Comparison of ENCODE assay signal across 9 cellular contexts in genomic region chr1:234988160-234988528, GRCh38.
A peak's percentile ranks its signal among the peaks of the same experiment; 100 is the strongest.
DNase-seq lines count a peak whose midpoint lies in the region; ATAC-seq and TF ChIP-seq lines count a peak whose summit lies in the region.
"Had no signal": no experiment of that assay in that cellular context is flagged by ENCODE, and none has a peak within 500 bp of the region (broad histone marks: within the 10 kb centered on the region; RNA-seq: fewer than 3 reads in every experiment).

No MANE protein-coding gene starts in this region.

- no peaks in the 10 kb centered on the region for H3K9me2 ChIP-seq in GM23248 (ENCODE audit: insufficient read depth)

- H3K4me1 ChIP-seq in GM23248 (ENCODE audit: insufficient read depth) = peaks cover 48% of the 10 kb centered on the region
- H3K4me1 ChIP-seq in fibroblast of lung (ENCODE audit: control insufficient read depth, extremely low read depth, insufficient read depth, low read length) = peaks cover 30% of the 10 kb centered on the region
- H3K4me1 ChIP-seq in gastrocnemius medialis = peaks cover 21 to 39% of the 10 kb centered on the region in 2 donors

- ATAC-seq in WTC11 (no peak), gastrocnemius medialis (no peak), esophagus mucosa (no peak), HG02840 (IDR thresholded peaks at IDR 0.05; ENCODE audit: low FRiP score, unreplicated experiment) (no peak)

- H3K9me3 Mint-ChIP-seq in WTC11 = peaks cover 4% of the 10 kb centered on the region; the same call in 1 of the 2 replicates

- H2AFZ ChIP-seq in GM23248 (0 out of 2 replicates have a peak overlapping the region, but pooled peaks have one; percentile 67), fibroblast of lung (ENCODE audit: low read length) (no peak overlapping the region)

- H3K4me1 Mint-ChIP-seq in WTC11 = peaks cover 33% of the 10 kb centered on the region

- H4K20me1 ChIP-seq in GM23248 (ENCODE audit: insufficient read depth) = no peaks in the 10 kb centered on the region
- no peaks in the 10 kb centered on the region for H4K20me1 ChIP-seq in fibroblast of lung (ENCODE audit: control insufficient read depth, extremely low read depth, insufficient read depth, low read length)

- in situ Hi-C loops in GM23248 (cut with MboI) (loop anchor here (10.0 kb wide), 2 partner anchors 263 to 373 kb away; partner anchors contain the start of gene IRF2BP2), gastrocnemius medialis (cut with MboI; ENCODE audit: low sequenced_read_pairs in 4 of 4) (loop anchor here in 2 of 4 donors (10.0 to 25.0 kb wide), 2 partner anchors 87 to 101 kb away; no protein-coding TSS in a partner anchor)

- no peak overlapping the region for H3K4me3 Mint-ChIP-seq in WTC11

- TF ChIP-seq POLR2A in gastrocnemius medialis (IDR thresholded peaks at IDR 0.05) = no peak

- H3K27ac Mint-ChIP-seq in WTC11 = peak overlapping the region; percentile 94

- POLR2A ChIA-PET in WTC11 (lab: Charles Lee) = no interaction called here

- no peaks in the 10 kb centered on the region for H3K36me3 Mint-ChIP-seq in WTC11

- WGBS in GM23248 (ENCODE audit: low coverage in 1 of 2, low lambda C conversion rate in 2 of 2, missing lambda C conversion rate in 2 of 2), 2 experiments = 89 to 98% methylated on average over 2 of the region's 2 CpGs

- H3K79me2 ChIP-seq in GM23248 (ENCODE audit: insufficient read depth) = no peaks in the 10 kb centered on the region
- H3K79me2 ChIP-seq in fibroblast of lung (ENCODE audit: control insufficient read depth, insufficient read depth, low read length) = no peaks in the 10 kb centered on the region

- H3K27ac ChIP-seq in GM23248 (peak overlapping the region; percentile 90), fibroblast of lung (ENCODE audit: insufficient read depth, low read length) (peak overlapping the region; percentile 78), gastrocnemius medialis (peak overlapping the region; percentile 74 to 91 (median 84))

- H3K27me3 ChIP-seq in GM23248 (replicated peaks; ENCODE audit: insufficient read depth) (no peaks in the 10 kb centered on the region), fibroblast of lung (ENCODE audit: control insufficient read depth, insufficient read depth, low read length) (no peaks in the 10 kb centered on the region), gastrocnemius medialis (no peaks in the 10 kb centered on the region)

- no peak for DNase-seq in GM23248
- no peak for DNase-seq in WTC11 (ENCODE audit: low spot score)
- DNase-seq in fibroblast of lung (ENCODE audit: low read depth in 2 of 2) = no peak
- no peak for DNase-seq in gastrocnemius medialis
- DNase-seq in NCI-H2227 (lab: John Stamatoyannopoulos, UW; ENCODE audit: unreplicated experiment) = no peak
- no peak for DNase-seq in head of caudate nucleus
- DNase-seq: occipital lobe had no signal

- H3K9ac ChIP-seq in GM23248 (peak overlapping the region; percentile 74), fibroblast of lung (ENCODE audit: insufficient read depth, low read length) (peak overlapping the region; percentile 45)

- H3F3A ChIP-seq in GM23248 (ENCODE audit: insufficient read depth) = peaks cover 42% of the 10 kb centered on the region

- H3K27me3 Mint-ChIP-seq in WTC11 (ENCODE audit: low read depth) = no peaks in the 10 kb centered on the region

- H3K9me3 ChIP-seq in GM23248 (ENCODE audit: low read depth) = no peaks in the 10 kb centered on the region
- H3K9me3 ChIP-seq in fibroblast of lung (ENCODE audit: control insufficient read depth, insufficient read depth, low read depth, low read length) = no peaks in the 10 kb centered on the region
- no peaks in the 10 kb centered on the region for H3K9me3 ChIP-seq in gastrocnemius medialis

- H3K4me2 ChIP-seq in GM23248 (ENCODE audit: unreplicated experiment) (peak overlapping the region; percentile 50), fibroblast of lung (ENCODE audit: extremely low read depth, insufficient read depth, low read length) (no peak overlapping the region)

- no peaks in the 10 kb centered on the region for H3K36me3 ChIP-seq in GM23248 (ENCODE audit: low read depth)
- H3K36me3 ChIP-seq in fibroblast of lung (ENCODE audit: control insufficient read depth, insufficient read depth, low read length) = no peaks in the 10 kb centered on the region
- no peaks in the 10 kb centered on the region for H3K36me3 ChIP-seq in gastrocnemius medialis

- H3K4me3 ChIP-seq in GM23248 (no peak overlapping the region), fibroblast of lung (replicated peaks in 1 of 4; ENCODE audit: control extremely low read depth in 1 of 4, insufficient read depth in 1 of 4, low read depth in 3 of 4, low read length in 4 of 4) (no peak overlapping the region), gastrocnemius medialis (no peak overlapping the region)

- TF ChIP-seq CTCF in WTC11 (IDR thresholded peaks at IDR 0.05) (no peak), fibroblast of lung (conservative IDR thresholded peaks at IDR 0.05 in 1 of 2, IDR thresholded peaks at IDR 0.05 in 1 of 2; ENCODE audit: low read depth in 1 of 2, low read length in 2 of 2) (no peak), gastrocnemius medialis (IDR thresholded peaks at IDR 0.05 in 4 of 5, conservative IDR thresholded peaks at IDR 0.05 in 1 of 5) (no peak)

- intact Hi-C loops in gastrocnemius medialis (cut with DNase I; ENCODE audit: low total_unique reads) = no loop called here
- intact Hi-C loops in head of caudate nucleus (cut with DNase I) = no loop called here

- CTCF ChIA-PET in WTC11 (lab: Charles Lee) = no interaction called here

TF ChIP-seq in WTC11, 78 proteins besides CTCF, POLR2A, EP300 and RAD21:
- TF ChIP-seq HMGA2 (CRISPR knock-in tag; IDR thresholded peaks at IDR 0.05) = no peak
- TF ChIP-seq ETV6 (CRISPR knock-in tag; IDR thresholded peaks at IDR 0.05) = no peak
